8 cellular contexts compared by ENCODE assay signal in the genomic region with DNA sequence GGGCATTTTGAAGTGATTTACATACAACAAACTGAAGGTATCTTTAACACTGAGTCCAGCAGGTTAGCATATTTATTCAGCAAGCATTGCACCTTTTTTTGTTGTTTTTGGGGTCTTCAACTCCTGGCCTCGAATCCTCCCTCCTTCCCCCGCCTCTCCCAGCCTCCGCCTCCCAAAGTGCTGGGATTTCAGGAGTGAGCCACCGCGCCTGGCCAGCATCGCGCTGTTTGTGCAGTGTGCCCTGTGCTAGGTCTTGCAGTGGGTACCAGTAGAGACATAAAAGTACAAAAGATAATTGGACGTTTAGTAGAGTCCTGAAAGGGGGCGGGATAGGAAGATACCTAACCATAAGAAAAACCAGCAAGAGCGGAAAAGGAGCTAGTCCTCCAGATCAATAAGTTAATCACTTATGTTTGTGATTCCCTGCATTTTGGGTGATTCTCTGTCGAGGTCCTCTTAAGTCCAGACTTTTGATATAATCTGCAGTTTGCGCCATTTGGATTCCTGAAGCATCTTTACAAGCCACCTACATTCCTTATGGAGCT.
A peak's percentile ranks its signal among the peaks of the same experiment; 100 is the strongest.
DNase-seq lines count a peak whose midpoint lies in the region; ATAC-seq and TF ChIP-seq lines count a peak whose summit lies in the region.

No MANE protein-coding gene starts in this region.

- H3K4me3 ChIP-seq in AG09309 (ENCODE audit: control insufficient read depth, low read depth, low read length) = peak overlapping the region; percentile 63
- peak overlapping the region; percentile 81 for H3K4me3 ChIP-seq in Jurkat, Clone E6-1 (ENCODE audit: low read length)
- peak overlapping the region; percentile 62 to 87 (median 79) for H3K4me3 ChIP-seq in breast epithelium
- H3K4me3 ChIP-seq in muscle layer of duodenum (ENCODE audit: low read depth in 1 of 2, low read length in 2 of 2) = peak overlapping the region; percentile 65 to 77

- intact Hi-C loops in breast epithelium (cut with DNase I; ENCODE audit: low total_unique reads) = no loop called here

- DNase-seq in AG09309 (ENCODE audit: low read depth) (no peak), breast epithelium (ENCODE audit: low spot score in 2 of 2) (no peak), NCI-H187 treated with DMSO at 0.1 percent for 48 hours (lab: John Stamatoyannopoulos, UW) (no peak), NCI-H774 (lab: John Stamatoyannopoulos, UW) (no peak)
- no peak for DNase-seq in Jurkat, Clone E6-1 (ENCODE audit: low read depth, low spot score)

- H3K27ac ChIP-seq in breast epithelium (no peak overlapping the region), muscle layer of duodenum (ENCODE audit: low read length) (no peak overlapping the region)

- no peaks in the 10 kb centered on the region for H3K9me3 ChIP-seq in breast epithelium
- H3K9me3 ChIP-seq in muscle layer of duodenum (ENCODE audit: control insufficient read depth in 1 of 2, low read length in 2 of 2) = no peaks in the 10 kb centered on the region

- TF ChIP-seq CTCF in AG09309 (IDR thresholded peaks at IDR 0.05; ENCODE audit: control insufficient read depth, insufficient read depth, low read depth, low read length, missing control alignments) (no peak), breast epithelium (IDR thresholded peaks at IDR 0.05) (no peak)

- no peak for ATAC-seq in GM18520 (IDR thresholded peaks at IDR 0.05; ENCODE audit: unreplicated experiment)
- no peak for ATAC-seq in GM18502 (IDR thresholded peaks at IDR 0.05; ENCODE audit: poor library complexity, unreplicated experiment)

- H3K4me1 ChIP-seq in breast epithelium (peaks cover 0 to 14% of the 10 kb centered on the region in 2 donors), muscle layer of duodenum (ENCODE audit: control insufficient read depth in 1 of 2, insufficient read depth in 2 of 2, low read length in 2 of 2) (peaks cover 0 to 15% of the 10 kb centered on the region in 2 donors)

- no peaks in the 10 kb centered on the region for H3K27me3 ChIP-seq in breast epithelium
- H3K27me3 ChIP-seq in muscle layer of duodenum (ENCODE audit: low read depth, low read length) = no peaks in the 10 kb centered on the region

- TF ChIP-seq POLR2A in breast epithelium (IDR thresholded peaks at IDR 0.05) = no peak

- H3K36me3 ChIP-seq in breast epithelium (no peaks in the 10 kb centered on the region), muscle layer of duodenum (ENCODE audit: control insufficient read depth in 1 of 2, insufficient read depth in 2 of 2, low read length in 2 of 2) (no peaks in the 10 kb centered on the region)
